8 cellular contexts compared by ENCODE assay signal in the genomic region with DNA sequence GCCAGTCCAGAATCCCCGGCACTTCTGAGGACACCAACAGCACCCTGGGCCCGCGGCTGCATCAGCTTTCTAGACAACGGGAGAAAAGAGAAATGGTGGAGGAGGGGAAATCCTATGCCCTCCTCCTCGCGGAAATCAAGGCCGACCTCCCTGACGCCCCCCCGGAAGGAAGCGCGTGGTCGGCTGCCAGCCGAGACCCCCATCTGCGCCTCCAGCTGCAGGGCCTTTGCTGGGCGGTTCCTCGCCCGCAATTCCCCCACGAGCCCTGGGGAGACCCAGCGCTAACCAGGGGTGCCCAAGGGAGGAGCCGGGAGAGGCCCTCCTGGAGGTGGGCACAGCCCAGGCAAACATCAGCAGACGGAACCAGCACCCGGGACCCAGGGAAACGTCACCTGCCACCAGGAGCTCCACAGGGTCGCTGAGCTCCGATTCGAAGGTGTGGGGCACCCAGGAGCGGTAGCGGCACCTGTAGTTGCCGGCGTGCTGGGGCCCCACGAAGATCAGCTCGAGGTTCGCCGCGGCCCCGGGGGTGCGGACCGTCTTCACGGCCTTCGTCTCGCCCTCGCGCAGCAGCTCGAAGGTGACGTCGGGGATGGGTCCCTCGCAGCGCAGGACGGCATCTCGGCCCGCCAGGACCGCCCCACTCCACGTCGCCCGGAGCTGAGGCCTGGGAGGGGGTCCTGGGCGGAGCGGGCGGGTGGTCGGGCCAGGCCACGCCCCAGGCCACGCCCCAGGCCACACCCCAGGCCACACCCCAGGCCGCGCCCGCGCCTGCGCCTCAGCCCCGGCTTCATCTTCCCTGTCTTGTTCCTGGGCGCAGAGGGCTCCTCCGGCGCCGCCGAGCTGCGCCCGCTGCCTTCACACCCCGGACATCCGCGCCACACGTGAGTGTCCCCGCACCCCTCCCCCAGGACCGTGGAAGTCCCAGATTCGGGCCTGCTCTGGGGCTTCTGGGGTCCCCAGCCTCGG. TPM values are rescaled to one million over a fixed set of nuclear protein-coding genes. Genes with fewer than 3 reads are reported as not detected.
A peak's percentile ranks its signal among the peaks of the same experiment; 100 is the strongest.
DNase-seq lines count a peak whose midpoint lies in the region; ATAC-seq and TF ChIP-seq lines count a peak whose summit lies in the region.

No MANE protein-coding gene starts in this region.

- H3K27me3 Mint-ChIP-seq in osteocyte (ENCODE audit: unreplicated experiment), result no peaks in the 10 kb centered on the region

- peak in 1 of 2 donors; percentile 69 for TF ChIP-seq EP300 in tibial nerve (IDR thresholded peaks at IDR 0.05)

- H3K36me3 ChIP-seq in HUES6 (ENCODE audit: control insufficient read depth, insufficient read depth, low read length), result no peaks in the 10 kb centered on the region; the same call in 1 of the 2 replicates
- peaks cover 0 to 22% (median 0%) of the 10 kb centered on the region in 3 donors for H3K36me3 ChIP-seq in tibial nerve

- TF ChIP-seq CTCF in osteocyte (IDR thresholded peaks at IDR 0.05) (no peak), tibial nerve (IDR thresholded peaks at IDR 0.05) (no peak)

- peak; percentile 14 to 48 for TF ChIP-seq POLR2A in tibial nerve (IDR thresholded peaks at IDR 0.05)

- WGBS in tibial nerve, 2 donors, result 1 to 2% methylated on average over 34 to 61 of the region's 82 CpGs

- peak overlapping the region; percentile 92 for H3K27ac Mint-ChIP-seq in osteocyte (ENCODE audit: unreplicated experiment)

- peak; percentile 81 for ATAC-seq in GM21381 (IDR thresholded peaks at IDR 0.05; ENCODE audit: unreplicated experiment)

- peak overlapping the region; percentile 61 for H3K9ac ChIP-seq in HUES6 (ENCODE audit: low read length)

- no peaks in the 10 kb centered on the region for H3K9me3 Mint-ChIP-seq in osteocyte (ENCODE audit: unreplicated experiment)

- peaks cover 15% of the 10 kb centered on the region for H3K36me3 Mint-ChIP-seq in osteocyte (ENCODE audit: unreplicated experiment)

- H3K27me3 ChIP-seq in HUES6 (ENCODE audit: control insufficient read depth, insufficient read depth, low read length) (peaks cover 9% of the 10 kb centered on the region; the same call in 1 of the 2 replicates), tibial nerve (peaks cover 0 to 4% of the 10 kb centered on the region in 2 donors)

- H3K4me1 Mint-ChIP-seq in osteocyte (ENCODE audit: unreplicated experiment), result peaks cover 32% of the 10 kb centered on the region

- peak overlapping the region; percentile 92 for H3K4me3 ChIP-seq in HUES6 (ENCODE audit: low read depth, low read length)
- peak overlapping the region; percentile 41 to 89 (median 65) for H3K4me3 ChIP-seq in tibial nerve

- no peaks in the 10 kb centered on the region for H3K9me3 ChIP-seq in HUES6 (ENCODE audit: control insufficient read depth, insufficient read depth, low read depth, low read length)
- H3K9me3 ChIP-seq in tibial nerve, result peaks cover 0 to 2% (median 0%) of the 10 kb centered on the region in 4 donors

- peak; percentile 85 for DNase-seq in DMS 273 (lab: John Stamatoyannopoulos, UW; ENCODE audit: unreplicated experiment)
- DNase-seq in RPMI8226, result peak; percentile 76
- DNase-seq in activated naive CD4-positive, alpha-beta T cell treated with Interleukin-2 at 50 U/mL for 16 hours, result peak; percentile 64
- DNase-seq in globus pallidus (ENCODE audit: low spot score), result peak; percentile 80
- peak; percentile 93 for DNase-seq in osteocyte (ENCODE audit: extremely low spot score, unreplicated experiment)
- peak; percentile 15 to 21 for DNase-seq in tibial nerve (ENCODE audit: low spot score in 2 of 2)

- H3K4me1 ChIP-seq in HUES6 (ENCODE audit: control insufficient read depth, insufficient read depth, low read length) (no peaks in the 10 kb centered on the region), tibial nerve (peaks cover 0 to 42% (median 7%) of the 10 kb centered on the region in 4 donors)

- H3K27ac ChIP-seq in HUES6 (ENCODE audit: low read depth, low read length), result no peak overlapping the region
- peak overlapping the region; percentile 59 to 99 (median 87) for H3K27ac ChIP-seq in tibial nerve

- peak overlapping the region; percentile 99 for H3K4me3 Mint-ChIP-seq in osteocyte (ENCODE audit: unreplicated experiment)

RNA-seq across cellular contexts. Expression of a gene that starts 6.0 kb away (rescaled TPM):
- 39.8 and 40.0 TPM in 2 replicates for total RNA-seq in osteocyte
- total RNA-seq in tibial nerve, result 100 to 1,000 TPM in 1 of 4 donors, 10 to 100 TPM in 3; 86.1 to 165 (median 97.6) TPM

RNA-seq across cellular contexts. Expression of a gene that starts 15.3 kb away (rescaled TPM):
- total RNA-seq in osteocyte (1.4 and 2.7 TPM in 2 replicates), tibial nerve (1 to 10 TPM; 2.9 to 6.5 (median 3.9) TPM)

RNA-seq across cellular contexts. Expression of a gene that starts 20.5 kb away (rescaled TPM):
- 3.7 and 4.1 TPM in 2 replicates for total RNA-seq in osteocyte
- total RNA-seq in tibial nerve, result 1 to 10 TPM; 2.2 to 4.8 (median 4.2) TPM

RNA-seq across cellular contexts. Expression of a gene that starts 33.6 kb away (rescaled TPM):
- total RNA-seq in osteocyte (2.5 and 3.0 TPM in 2 replicates), tibial nerve (1 to 10 TPM; 1.3 to 6.9 (median 2.6) TPM)

RNA-seq across cellular contexts. Expression of a gene that starts 39.8 kb away (rescaled TPM):
- total RNA-seq in osteocyte (933 and 942 TPM in 2 replicates), tibial nerve (1,000 to 10,000 TPM; 1,161 to 1,574 (median 1,263) TPM)

Comparison
In these comparisons a context has a peak if more than half of its experiments do, and no peak if none do; other contexts are left out.
1. DNase-seq: peak in every context shown above with its lines; median percentile 93 in osteocyte; 85 in DMS 273; 80 in globus pallidus; 76 in RPMI8226; 64 in activated naive CD4-positive, alpha-beta T cell treated with Interleukin-2 at 50 U/mL for 16 hours; 18 in tibial nerve.